Comparison of ENCODE assay signal across 8 cellular contexts in genomic region chr3:105869531-105869833, GRCh38. TPM values are rescaled to one million over a fixed set of nuclear protein-coding genes. Genes with fewer than 3 reads are reported as not detected.
DNase-seq lines count a peak whose midpoint lies in the region; ATAC-seq and TF ChIP-seq lines count a peak whose summit lies in the region.

No MANE protein-coding gene starts in this region.

- intact Hi-C loops in left ventricle myocardium inferior (cut with micrococcal nuclease) (loop anchor here (10.0 kb wide), 1 partner anchor 175 kb away; no protein-coding TSS in a partner anchor), Right ventricle myocardium inferior (cut with DNase I) (loop anchor here (2.0 to 5.0 kb wide), 6 partner anchors 37 to 338 kb away; no protein-coding TSS in a partner anchor), breast epithelium (cut with DNase I; ENCODE audit: low total_unique reads) (no loop called here), aorta (cut with DNase I) (loop anchor here (2.0 to 10.0 kb wide), 3 partner anchors 37 to 255 kb away; no protein-coding TSS in a partner anchor)

- 0% methylated on average over 3 of the region's 3 CpGs for WGBS in aorta, 2 donors

- H3K4me3 ChIP-seq in left ventricle myocardium inferior (peak overlapping the region; percentile 96), breast epithelium (peak overlapping the region; percentile 81 to 98 (median 83)), mononuclear cell (ENCODE audit: low read length) (peak overlapping the region; percentile 80), aorta (ENCODE audit: low read length in 2 of 2) (peak overlapping the region; percentile 44 to 94)

- no peak for ATAC-seq in Right ventricle myocardium inferior
- no peak for ATAC-seq in aorta (ENCODE audit: low FRiP score)
- no peak for ATAC-seq in GM18870 (IDR thresholded peaks at IDR 0.05; ENCODE audit: unreplicated experiment)

- H3K27me3 ChIP-seq in left ventricle myocardium inferior (ENCODE audit: low read depth) (no peaks in the 10 kb centered on the region), breast epithelium (no peaks in the 10 kb centered on the region), mononuclear cell (ENCODE audit: insufficient read depth, low read length) (no peaks in the 10 kb centered on the region), aorta (ENCODE audit: control insufficient read depth in 1 of 2, insufficient read depth in 2 of 2, low read length in 1 of 2) (no peaks in the 10 kb centered on the region)

- DNase-seq in left ventricle myocardium inferior: no peak
- no peak for DNase-seq in Right ventricle myocardium inferior (ENCODE audit: missing footprints)
- no peak for DNase-seq in breast epithelium (ENCODE audit: low spot score in 2 of 2)
- no peak for DNase-seq in aorta
- no peak for DNase-seq in germinal center (ENCODE audit: low spot score)
- DNase-seq in SKM-1 (lab: John Stamatoyannopoulos, UW; ENCODE audit: unreplicated experiment): no peak

- H3K9me3 ChIP-seq in left ventricle myocardium inferior (replicated peaks): no peaks in the 10 kb centered on the region
- H3K9me3 ChIP-seq in breast epithelium: no peaks in the 10 kb centered on the region
- no peaks in the 10 kb centered on the region for H3K9me3 ChIP-seq in mononuclear cell (ENCODE audit: low read depth, low read length)
- no peaks in the 10 kb centered on the region for H3K9me3 ChIP-seq in aorta (ENCODE audit: control insufficient read depth, low read length)

- no peak for TF ChIP-seq POLR2A in breast epithelium (IDR thresholded peaks at IDR 0.05)

- peaks cover 7% of the 10 kb centered on the region for H3K36me3 ChIP-seq in left ventricle myocardium inferior
- no peaks in the 10 kb centered on the region for H3K36me3 ChIP-seq in breast epithelium
- H3K36me3 ChIP-seq in aorta (ENCODE audit: control insufficient read depth in 1 of 2, insufficient read depth in 2 of 2, low read length in 1 of 2): no peaks in the 10 kb centered on the region

- H3K27ac ChIP-seq in left ventricle myocardium inferior (replicated peaks): peak overlapping the region; percentile 99
- peak overlapping the region; percentile 97 for H3K27ac ChIP-seq in breast epithelium
- H3K27ac ChIP-seq in aorta (ENCODE audit: low read depth in 1 of 2, low read length in 2 of 2): peak overlapping the region; percentile 46 to 63

- peaks cover 57% of the 10 kb centered on the region for H3K4me1 ChIP-seq in left ventricle myocardium inferior
- peaks cover 0 to 13% of the 10 kb centered on the region in 2 donors for H3K4me1 ChIP-seq in breast epithelium
- peaks cover 13% of the 10 kb centered on the region for H3K4me1 ChIP-seq in mononuclear cell (ENCODE audit: insufficient read depth, low read length)
- no peaks in the 10 kb centered on the region for H3K4me1 ChIP-seq in aorta (ENCODE audit: control insufficient read depth in 1 of 2, insufficient read depth in 2 of 2, low read length in 2 of 2)

- TF ChIP-seq CTCF in left ventricle myocardium inferior (IDR thresholded peaks at IDR 0.05; ENCODE audit: borderline replicate concordance) (no peak), breast epithelium (IDR thresholded peaks at IDR 0.05) (no peak)

RNA-seq across cellular contexts. Expression of gene CBLB, which starts 0.7 kb away (rescaled TPM):
- 46.7 TPM for total RNA-seq in left ventricle myocardium inferior
- 54.6 TPM for total RNA-seq in Right ventricle myocardium inferior
- total RNA-seq in breast epithelium: 100 to 1,000 TPM in 1 of 3 donors, 10 to 100 TPM in 2; 57.7 to 107 (median 70.8) TPM
- total RNA-seq in mononuclear cell: 133 TPM
- 100 to 1,000 TPM in 1 of 2 donors, 10 to 100 TPM in 1; 93.3 to 126 TPM for total RNA-seq in aorta
- 10 to 100 TPM in 1 of 2 donors, 1 to 10 TPM in 1; 3.3 to 15.0 TPM for polyA plus RNA-seq in aorta
